Comparison of ENCODE assay signal across 8 cellular contexts in genomic region chr9:4793412-4794005, GRCh38. TPM values are rescaled to one million over a fixed set of nuclear protein-coding genes. Genes with fewer than 3 reads are reported as not detected.
DNase-seq lines count a peak whose midpoint lies in the region; ATAC-seq and TF ChIP-seq lines count a peak whose summit lies in the region.

No MANE protein-coding gene starts in this region.

- no peak for ATAC-seq in HG03378 (IDR thresholded peaks at IDR 0.05; ENCODE audit: unreplicated experiment)

- H3K4me3 Mint-ChIP-seq in CD8-positive, alpha-beta memory T cell = peak overlapping the region; percentile 92 to 96 (median 95)

- H3K27me3 ChIP-seq in CD8-positive, alpha-beta memory T cell (ENCODE audit: insufficient read depth, low read length, poor library complexity, severe bottlenecking) = no peaks in the 10 kb centered on the region
- H3K27me3 ChIP-seq in mucosa of stomach (ENCODE audit: control insufficient read depth, insufficient read depth, low read length) = no peaks in the 10 kb centered on the region

- H3K9ac ChIP-seq in mucosa of stomach (ENCODE audit: low read length) = peak overlapping the region; percentile 75

- H3K4me1 ChIP-seq in CD8-positive, alpha-beta memory T cell (ENCODE audit: insufficient read depth, low read length) = peaks cover 20% of the 10 kb centered on the region
- H3K4me1 ChIP-seq in mucosa of stomach (ENCODE audit: control insufficient read depth, insufficient read depth, low read length) = peaks cover 22% of the 10 kb centered on the region

- TF ChIP-seq CTCF in LNCaP clone FGC (IDR thresholded peaks at IDR 0.05; ENCODE audit: control insufficient read depth, extremely low read depth, insufficient read depth) = no peak

- DNase-seq in CD8-positive, alpha-beta memory T cell = no peak
- DNase-seq in LNCaP clone FGC (ENCODE audit: low read depth) (no peak), caudate nucleus (lab: John Stamatoyannopoulos, UW) (peak in 7 of 61 donors; percentile 32 to 49 (median 42)), UCSD-AML1 (lab: John Stamatoyannopoulos, UW; ENCODE audit: unreplicated experiment) (no peak), kidney tubule cell (ENCODE audit: low spot score) (no peak), NCI-H2196 (lab: John Stamatoyannopoulos, UW; ENCODE audit: unreplicated experiment) (no peak)

- no peaks in the 10 kb centered on the region for H3K9me3 Mint-ChIP-seq in CD8-positive, alpha-beta memory T cell

- H3K27ac Mint-ChIP-seq in CD8-positive, alpha-beta memory T cell = peak overlapping the region; percentile 71 to 99 (median 95)

- POLR2A ChIA-PET in CD8-positive, alpha-beta memory T cell (lab: Charles Lee) = interaction anchor here (1.0 to 2.3 kb wide), 5 partner anchors 32 to 1267 kb away, joined by 3 to 14 read pairs (median 8); partner anchors contain the start of genes AK3, CDC37L1, JAK2 and RFX3

- H3K36me3 ChIP-seq in CD8-positive, alpha-beta memory T cell (ENCODE audit: insufficient read depth, low read length) = no peaks in the 10 kb centered on the region
- no peaks in the 10 kb centered on the region for H3K36me3 ChIP-seq in mucosa of stomach (ENCODE audit: control insufficient read depth, insufficient read depth, low read length)

- H3K36me3 Mint-ChIP-seq in CD8-positive, alpha-beta memory T cell = peaks cover 0 to 7% (median 2%) of the 10 kb centered on the region in 3 donors

- CTCF ChIA-PET in CD8-positive, alpha-beta memory T cell (lab: Charles Lee) = interaction anchor here (0.7 to 2.8 kb wide), 8 partner anchors 12 to 1039 kb away, joined by 3 to 18 read pairs (median 6); partner anchors contain the start of genes AK3 and JAK2

- H3K4me3 ChIP-seq in CD8-positive, alpha-beta memory T cell (ENCODE audit: low read length) = peak overlapping the region; percentile 81
- peak overlapping the region; percentile 76 for H3K4me3 ChIP-seq in LNCaP clone FGC (ENCODE audit: low read depth, low read length)
- peak overlapping the region; percentile 71 for H3K4me3 ChIP-seq in mucosa of stomach (ENCODE audit: low read length)

- H3K9me3 ChIP-seq in CD8-positive, alpha-beta memory T cell (ENCODE audit: low read length) = no peaks in the 10 kb centered on the region
- H3K9me3 ChIP-seq in mucosa of stomach (ENCODE audit: control insufficient read depth, low read length) = no peaks in the 10 kb centered on the region

- peaks cover 25 to 60% (median 55%) of the 10 kb centered on the region in 3 donors for H3K4me1 Mint-ChIP-seq in CD8-positive, alpha-beta memory T cell

- peak overlapping the region; percentile 92 for H3K27ac ChIP-seq in CD8-positive, alpha-beta memory T cell (ENCODE audit: low read depth, low read length)
- H3K27ac ChIP-seq in caudate nucleus (ENCODE audit: low read depth, low read length) = peak overlapping the region; percentile 79

- H3K27me3 Mint-ChIP-seq in CD8-positive, alpha-beta memory T cell = peaks cover 0 to 1% of the 10 kb centered on the region in 2 donors

RNA-seq across cellular contexts. Expression of gene RCL1, which starts 0.8 kb away (rescaled TPM):
- 10 to 100 TPM; 36.5 to 39.1 TPM for total RNA-seq in CD8-positive, alpha-beta memory T cell
- 17.7 TPM for polyA plus RNA-seq in CD8-positive, alpha-beta memory T cell

RNA-seq across cellular contexts. Expression of gene AK3, which starts 52.5 kb away (rescaled TPM):
- 10 to 100 TPM; 25.3 to 29.8 TPM for total RNA-seq in CD8-positive, alpha-beta memory T cell
- 42.0 TPM for polyA plus RNA-seq in CD8-positive, alpha-beta memory T cell
